ENCODE assay signal across 1 cellular context in the genomic region with DNA sequence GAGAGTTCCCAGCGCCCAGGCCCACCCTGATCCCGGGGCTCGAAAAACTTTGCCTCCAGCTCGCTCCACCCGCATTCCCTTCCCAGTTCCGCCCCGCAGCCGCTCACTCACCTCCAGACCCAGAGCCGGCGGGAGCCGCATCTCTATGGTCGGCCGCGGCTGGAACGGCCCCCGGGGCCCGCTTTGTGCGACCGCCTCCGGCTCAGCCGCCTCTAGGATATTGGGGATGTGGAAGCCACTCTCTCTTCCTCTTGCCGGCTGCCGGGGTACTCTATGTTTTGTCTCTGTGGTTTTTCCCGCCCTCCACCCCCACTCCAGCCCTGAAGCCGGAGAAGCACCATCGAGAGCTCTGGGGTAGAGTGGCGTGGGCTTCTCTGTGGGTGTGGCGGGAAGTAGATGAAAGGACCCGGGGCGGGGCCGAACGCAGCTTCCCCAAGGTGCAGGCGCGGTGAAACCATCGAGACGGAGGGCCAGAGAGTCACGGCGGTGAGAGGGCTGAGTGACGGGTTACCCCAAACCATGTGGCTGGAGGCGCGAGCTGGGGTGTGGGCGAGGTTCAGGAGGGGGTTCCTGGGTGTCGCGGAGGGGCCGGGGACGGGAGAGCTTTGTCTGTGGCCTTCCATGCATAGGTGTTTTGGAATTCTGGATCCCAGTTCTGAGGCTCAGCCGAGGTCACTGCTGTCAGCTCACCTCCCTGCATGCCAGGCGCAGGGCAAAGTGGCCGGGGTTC.
TF ChIP-seq lines count a peak whose summit lies in the region.

A gene with protein sequence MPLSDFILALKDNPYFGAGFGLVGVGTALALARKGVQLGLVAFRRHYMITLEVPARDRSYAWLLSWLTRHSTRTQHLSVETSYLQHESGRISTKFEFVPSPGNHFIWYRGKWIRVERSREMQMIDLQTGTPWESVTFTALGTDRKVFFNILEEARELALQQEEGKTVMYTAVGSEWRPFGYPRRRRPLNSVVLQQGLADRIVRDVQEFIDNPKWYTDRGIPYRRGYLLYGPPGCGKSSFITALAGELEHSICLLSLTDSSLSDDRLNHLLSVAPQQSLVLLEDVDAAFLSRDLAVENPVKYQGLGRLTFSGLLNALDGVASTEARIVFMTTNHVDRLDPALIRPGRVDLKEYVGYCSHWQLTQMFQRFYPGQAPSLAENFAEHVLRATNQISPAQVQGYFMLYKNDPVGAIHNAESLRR (plus strand): TSS at position 426 of the 730 bp plus-strand sequence. CDS start 1,305 bp downstream, outside the sequence.
A gene with protein sequence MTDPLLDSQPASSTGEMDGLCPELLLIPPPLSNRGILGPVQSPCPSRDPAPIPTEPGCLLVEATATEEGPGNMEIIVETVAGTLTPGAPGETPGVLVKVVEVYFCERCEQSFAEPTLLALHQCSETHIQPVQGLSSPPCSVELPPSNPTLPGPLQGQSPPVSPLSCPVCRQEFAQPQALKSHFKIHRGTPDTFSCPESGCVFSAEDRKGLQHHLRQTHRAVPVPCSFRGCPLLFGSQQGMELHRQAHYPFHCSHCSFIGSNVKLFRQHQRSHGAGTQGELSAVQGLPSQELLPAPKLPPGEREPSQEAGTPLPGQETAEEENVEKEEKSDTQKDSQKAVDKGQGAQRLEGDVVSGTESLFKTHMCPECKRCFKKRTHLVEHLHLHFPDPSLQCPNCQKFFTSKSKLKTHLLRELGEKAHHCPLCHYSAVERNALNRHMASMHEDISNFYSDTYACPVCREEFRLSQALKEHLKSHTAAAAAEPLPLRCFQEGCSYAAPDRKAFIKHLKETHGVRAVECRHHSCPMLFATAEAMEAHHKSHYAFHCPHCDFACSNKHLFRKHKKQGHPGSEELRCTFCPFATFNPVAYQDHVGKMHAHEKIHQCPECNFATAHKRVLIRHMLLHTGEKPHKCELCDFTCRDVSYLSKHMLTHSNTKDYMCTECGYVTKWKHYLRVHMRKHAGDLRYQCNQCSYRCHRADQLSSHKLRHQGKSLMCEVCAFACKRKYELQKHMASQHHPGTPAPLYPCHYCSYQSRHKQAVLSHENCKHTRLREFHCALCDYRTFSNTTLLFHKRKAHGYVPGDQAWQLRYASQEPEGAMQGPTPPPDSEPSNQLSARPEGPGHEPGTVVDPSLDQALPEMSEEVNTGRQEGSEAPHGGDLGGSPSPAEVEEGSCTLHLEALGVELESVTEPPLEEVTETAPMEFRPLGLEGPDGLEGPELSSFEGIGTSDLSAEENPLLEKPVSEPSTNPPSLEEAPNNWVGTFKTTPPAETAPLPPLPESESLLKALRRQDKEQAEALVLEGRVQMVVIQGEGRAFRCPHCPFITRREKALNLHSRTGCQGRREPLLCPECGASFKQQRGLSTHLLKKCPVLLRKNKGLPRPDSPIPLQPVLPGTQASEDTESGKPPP (N-terminal part only) (minus strand): TSS at position 366 of the 730 bp plus-strand sequence. CDS start 3,194 bp downstream, outside the sequence.

TF ChIP-seq in HCT116, 20 proteins besides CTCF, POLR2A, EP300 and RAD21:
- TF ChIP-seq EGR1 (IDR thresholded peaks at IDR 0.05; ENCODE audit: low read depth) (peak; percentile 80), YY1 (IDR thresholded peaks at IDR 0.05; ENCODE audit: extremely low read depth, insufficient replicate concordance, low read depth, low read length) (peak; percentile 44), CBX3 (IDR thresholded peaks at IDR 0.05; ENCODE audit: low read depth) (peak; percentile 71; the same call in 1 of the 2 replicates), SRF (IDR thresholded peaks at IDR 0.05; ENCODE audit: low read depth) (no peak; the same call in 1 of the 2 replicates), ZNF274 (IDR thresholded peaks at IDR 0.05; ENCODE audit: low read depth, low read length) (no peak), ZFX (IDR thresholded peaks at IDR 0.05) (peak; percentile 42; the same call in 1 of the 2 replicates), EZH2 (IDR thresholded peaks at IDR 0.05) (no peak), TCF7L2 (IDR thresholded peaks at IDR 0.05; ENCODE audit: borderline replicate concordance, extremely low read depth, insufficient read depth, insufficient read length) (peak; percentile 96), SP1 (IDR thresholded peaks at IDR 0.05; ENCODE audit: low read depth) (peak; percentile 74), CEBPB (IDR thresholded peaks at IDR 0.05; ENCODE audit: low read depth) (no peak), JUND (IDR thresholded peaks at IDR 0.05) (no peak), EZH2phosphoT487 (IDR thresholded peaks at IDR 0.05; ENCODE audit: borderline replicate concordance) (no peak), SIN3A (IDR thresholded peaks at IDR 0.05; ENCODE audit: low read depth) (peak; percentile 96), FOSL1 (IDR thresholded peaks at IDR 0.05; ENCODE audit: low read depth) (no peak), ELF1 (IDR thresholded peaks at IDR 0.05; ENCODE audit: borderline replicate concordance, low read depth) (no peak; the same call in 1 of the 2 replicates), POLR2AphosphoS5 (IDR thresholded peaks at IDR 0.05; ENCODE audit: low read depth, low read length) (peak; percentile 82)
- TF ChIP-seq, protein P1, sequence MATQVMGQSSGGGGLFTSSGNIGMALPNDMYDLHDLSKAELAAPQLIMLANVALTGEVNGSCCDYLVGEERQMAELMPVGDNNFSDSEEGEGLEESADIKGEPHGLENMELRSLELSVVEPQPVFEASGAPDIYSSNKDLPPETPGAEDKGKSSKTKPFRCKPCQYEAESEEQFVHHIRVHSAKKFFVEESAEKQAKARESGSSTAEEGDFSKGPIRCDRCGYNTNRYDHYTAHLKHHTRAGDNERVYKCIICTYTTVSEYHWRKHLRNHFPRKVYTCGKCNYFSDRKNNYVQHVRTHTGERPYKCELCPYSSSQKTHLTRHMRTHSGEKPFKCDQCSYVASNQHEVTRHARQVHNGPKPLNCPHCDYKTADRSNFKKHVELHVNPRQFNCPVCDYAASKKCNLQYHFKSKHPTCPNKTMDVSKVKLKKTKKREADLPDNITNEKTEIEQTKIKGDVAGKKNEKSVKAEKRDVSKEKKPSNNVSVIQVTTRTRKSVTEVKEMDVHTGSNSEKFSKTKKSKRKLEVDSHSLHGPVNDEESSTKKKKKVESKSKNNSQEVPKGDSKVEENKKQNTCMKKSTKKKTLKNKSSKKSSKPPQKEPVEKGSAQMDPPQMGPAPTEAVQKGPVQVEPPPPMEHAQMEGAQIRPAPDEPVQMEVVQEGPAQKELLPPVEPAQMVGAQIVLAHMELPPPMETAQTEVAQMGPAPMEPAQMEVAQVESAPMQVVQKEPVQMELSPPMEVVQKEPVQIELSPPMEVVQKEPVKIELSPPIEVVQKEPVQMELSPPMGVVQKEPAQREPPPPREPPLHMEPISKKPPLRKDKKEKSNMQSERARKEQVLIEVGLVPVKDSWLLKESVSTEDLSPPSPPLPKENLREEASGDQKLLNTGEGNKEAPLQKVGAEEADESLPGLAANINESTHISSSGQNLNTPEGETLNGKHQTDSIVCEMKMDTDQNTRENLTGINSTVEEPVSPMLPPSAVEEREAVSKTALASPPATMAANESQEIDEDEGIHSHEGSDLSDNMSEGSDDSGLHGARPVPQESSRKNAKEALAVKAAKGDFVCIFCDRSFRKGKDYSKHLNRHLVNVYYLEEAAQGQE (IDR thresholded peaks at IDR 0.05; ENCODE audit: low read depth), result no peak
- TF ChIP-seq, protein P2, sequence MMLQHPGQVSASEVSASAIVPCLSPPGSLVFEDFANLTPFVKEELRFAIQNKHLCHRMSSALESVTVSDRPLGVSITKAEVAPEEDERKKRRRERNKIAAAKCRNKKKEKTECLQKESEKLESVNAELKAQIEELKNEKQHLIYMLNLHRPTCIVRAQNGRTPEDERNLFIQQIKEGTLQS (IDR thresholded peaks at IDR 0.05), result no peak
- TF ChIP-seq, protein P3, sequence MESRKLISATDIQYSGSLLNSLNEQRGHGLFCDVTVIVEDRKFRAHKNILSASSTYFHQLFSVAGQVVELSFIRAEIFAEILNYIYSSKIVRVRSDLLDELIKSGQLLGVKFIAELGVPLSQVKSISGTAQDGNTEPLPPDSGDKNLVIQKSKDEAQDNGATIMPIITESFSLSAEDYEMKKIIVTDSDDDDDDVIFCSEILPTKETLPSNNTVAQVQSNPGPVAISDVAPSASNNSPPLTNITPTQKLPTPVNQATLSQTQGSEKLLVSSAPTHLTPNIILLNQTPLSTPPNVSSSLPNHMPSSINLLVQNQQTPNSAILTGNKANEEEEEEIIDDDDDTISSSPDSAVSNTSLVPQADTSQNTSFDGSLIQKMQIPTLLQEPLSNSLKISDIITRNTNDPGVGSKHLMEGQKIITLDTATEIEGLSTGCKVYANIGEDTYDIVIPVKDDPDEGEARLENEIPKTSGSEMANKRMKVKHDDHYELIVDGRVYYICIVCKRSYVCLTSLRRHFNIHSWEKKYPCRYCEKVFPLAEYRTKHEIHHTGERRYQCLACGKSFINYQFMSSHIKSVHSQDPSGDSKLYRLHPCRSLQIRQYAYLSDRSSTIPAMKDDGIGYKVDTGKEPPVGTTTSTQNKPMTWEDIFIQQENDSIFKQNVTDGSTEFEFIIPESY (IDR thresholded peaks at IDR 0.05; ENCODE audit: extremely low read depth, insufficient replicate concordance, low read length), result no peak
- TF ChIP-seq, protein P4, sequence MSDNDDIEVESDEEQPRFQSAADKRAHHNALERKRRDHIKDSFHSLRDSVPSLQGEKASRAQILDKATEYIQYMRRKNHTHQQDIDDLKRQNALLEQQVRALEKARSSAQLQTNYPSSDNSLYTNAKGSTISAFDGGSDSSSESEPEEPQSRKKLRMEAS (IDR thresholded peaks at IDR 0.05), result peak; percentile 99
